Comparison of ENCODE assay signal across 8 cellular contexts in genomic region chr1:65431111-65431705, GRCh38. TPM values are rescaled to one million over a fixed set of nuclear protein-coding genes. Genes with fewer than 3 reads are reported as not detected.
DNase-seq lines count a peak whose midpoint lies in the region; ATAC-seq, FAIRE-seq and TF ChIP-seq lines count a peak whose summit lies in the region.

No MANE protein-coding gene starts in this region.

- peak; percentile 63; the same call in 1 of the 2 replicates for ATAC-seq in HCT116
- ATAC-seq in mucosa of descending colon = peak; percentile 31
- no peak for ATAC-seq in HG02642 (IDR thresholded peaks at IDR 0.05; ENCODE audit: poor library complexity, unreplicated experiment)
- no peak for ATAC-seq in stimulated activated naive CD8-positive, alpha-beta T cell treated with anti-CD3 and anti-CD28 coated beads, Interleukin-15, Interleukin-2, amounts not matched to agents 100 U/mL and 50 U/mL, for 24 hours

- H3K79me2 ChIP-seq in HCT116 (ENCODE audit: insufficient read depth, low read length) = no peaks in the 10 kb centered on the region

- CTCF ChIA-PET in HCT116 (lab: Charles Lee) = interaction anchor here (1.0 to 2.8 kb wide), 6 partner anchors 10 to 256 kb away, joined by 3 to 13 read pairs (median 8); partner anchors contain the start of genes LEPR and LEPROT

- POLR2A ChIA-PET in HCT116 (lab: Charles Lee) = no interaction called here

- no peak overlapping the region for H3K27ac ChIP-seq in HCT116 (ENCODE audit: low read depth, low read length)

- no peak for FAIRE-seq in bronchial epithelial cell (lab: Jason Lieb, UNC)

- H3K4me1 ChIP-seq in HCT116 (ENCODE audit: control insufficient read depth in 1 of 2, insufficient read depth in 2 of 2, low read length in 2 of 2) = peaks cover 0 to 16% of the 10 kb centered on the region in 2 experiments; a peak in 2 of 4 replicates
- no peaks in the 10 kb centered on the region for H3K4me1 ChIP-seq in mucosa of descending colon (ENCODE audit: low read depth)

- peak; percentile 57; the same call in 1 of the 2 replicates for TF ChIP-seq RAD21 in HCT116 (IDR thresholded peaks at IDR 0.05; ENCODE audit: low read depth)

- H3K4me2 ChIP-seq in HCT116 (ENCODE audit: low read length) = no peak overlapping the region

- no peaks in the 10 kb centered on the region for H3K9me3 ChIP-seq in HCT116 (ENCODE audit: control insufficient read depth in 1 of 2, insufficient read depth in 1 of 2, low read depth in 1 of 2, low read length in 2 of 2)
- no peaks in the 10 kb centered on the region for H3K9me3 ChIP-seq in mucosa of descending colon

- DNase-seq in Daoy (ENCODE audit: low read depth) (peak; percentile 14), HCT116 (ENCODE audit: low read depth, low spot score) (no peak), NCI-H2227 (lab: John Stamatoyannopoulos, UW; ENCODE audit: unreplicated experiment) (peak; percentile 58), bronchial epithelial cell (ENCODE audit: low read depth) (no peak), mucosa of descending colon (peak in 1 of 3 donors; percentile 25), H7 (no peak)
- no peak for DNase-seq in stimulated activated naive CD8-positive, alpha-beta T cell treated with anti-CD3 and anti-CD28 coated beads, Interleukin-15, Interleukin-2, amounts not matched to agents 100 U/mL and 50 U/mL, for 24 hours

- BruUV-seq in HCT116 (replicated peaks; lab: Mats Ljungman, UMichigan) = no TSS peak

- intact Hi-C loops in HCT116 (cut with micrococcal nuclease) (loop anchor here (1.0 kb wide), 1 partner anchor 256 kb away; no protein-coding TSS in a partner anchor), mucosa of descending colon (cut with DNase I, micrococcal nuclease) (loop anchor here in 1 of 2 donors (5.0 kb wide), 1 partner anchor 256 kb away; no protein-coding TSS in a partner anchor)

- no peak overlapping the region for H3K9ac ChIP-seq in HCT116 (ENCODE audit: low read length)

- H3K27me3 ChIP-seq in HCT116 (ENCODE audit: insufficient read depth, low read length) = no peaks in the 10 kb centered on the region
- H3K27me3 ChIP-seq in bronchial epithelial cell (ENCODE audit: control insufficient read depth, insufficient read depth, low read length) = no peaks in the 10 kb centered on the region
- no peaks in the 10 kb centered on the region for H3K27me3 ChIP-seq in H7 (ENCODE audit: control insufficient read depth, insufficient read depth, low read length)

- no peaks in the 10 kb centered on the region for H4K20me1 ChIP-seq in HCT116 (ENCODE audit: insufficient read depth)

- no peak for TF ChIP-seq POLR2A in HCT116 (IDR thresholded peaks at IDR 0.05; ENCODE audit: borderline replicate concordance, extremely low read depth, insufficient read depth, insufficient read length)

- TF ChIP-seq CTCF in HCT116 (IDR thresholded peaks at IDR 0.05 in 2 of 3, conservative IDR thresholded peaks at IDR 0.05 in 1 of 3; ENCODE audit: borderline replicate concordance in 1 of 3, insufficient read depth in 1 of 3, low read depth in 2 of 3, low read length in 2 of 3) = peak; percentile 50 to 69 (median 54); a peak in 4 of 6 replicates
- TF ChIP-seq CTCF in bronchial epithelial cell (IDR thresholded peaks at IDR 0.05; ENCODE audit: insufficient read depth, low read length, severe bottlenecking) = peak; percentile 27
- TF ChIP-seq CTCF in mucosa of descending colon (IDR thresholded peaks at IDR 0.05) = no peak

- H3K4me3 ChIP-seq in HCT116 (replicated peaks in 1 of 2; ENCODE audit: low read depth in 1 of 2, low read length in 2 of 2) = no peak overlapping the region
- no peak overlapping the region for H3K4me3 ChIP-seq in bronchial epithelial cell (ENCODE audit: low read depth, low read length)
- no peak overlapping the region for H3K4me3 ChIP-seq in mucosa of descending colon
- H3K4me3 ChIP-seq in H7 (ENCODE audit: insufficient read depth, low read depth, low read length) = no peak overlapping the region

- no peak overlapping the region for H2AFZ ChIP-seq in HCT116 (ENCODE audit: low read depth, low read length, poor library complexity, severe bottlenecking)

- RAD21 ChIA-PET in HCT116 (lab: Charles Lee; ENCODE audit: low non-redundant PET in 1 of 2, low total read pairs in 2 of 2, uncharacterized antibody in 2 of 2, unreplicated experiment in 2 of 2) = interaction anchor here in 1 of 2 experiments (0.9 kb wide), 1 partner anchor 256 kb away, joined by 3 read pairs; no protein-coding TSS in a partner anchor

- peaks cover 0 to 3% of the 10 kb centered on the region in 2 experiments; a peak in 2 of 4 replicates for H3K36me3 ChIP-seq in HCT116 (ENCODE audit: control insufficient read depth in 1 of 2, insufficient read depth in 2 of 2, low read length in 2 of 2)
- H3K36me3 ChIP-seq in bronchial epithelial cell (ENCODE audit: control insufficient read depth, insufficient read depth, low read length) = peaks cover 14% of the 10 kb centered on the region
- H3K36me3 ChIP-seq in mucosa of descending colon (ENCODE audit: low read depth) = no peaks in the 10 kb centered on the region
- H3K36me3 ChIP-seq in H7 (replicated peaks; ENCODE audit: control insufficient read depth, insufficient read depth, low read length) = no peaks in the 10 kb centered on the region

- H3K9me2 ChIP-seq in HCT116 (ENCODE audit: insufficient read depth) = no peaks in the 10 kb centered on the region

TF ChIP-seq in HCT116, 20 proteins besides CTCF, POLR2A, EP300 and RAD21:
- TF ChIP-seq ZBTB33 (IDR thresholded peaks at IDR 0.05; ENCODE audit: extremely low read depth, insufficient replicate concordance, low read length) (no peak), FOSL1 (IDR thresholded peaks at IDR 0.05; ENCODE audit: low read depth) (no peak), TCF7L2 (IDR thresholded peaks at IDR 0.05; ENCODE audit: borderline replicate concordance, extremely low read depth, insufficient read depth, insufficient read length) (no peak), ZNF274 (IDR thresholded peaks at IDR 0.05; ENCODE audit: low read depth, low read length) (no peak), CBX3 (IDR thresholded peaks at IDR 0.05; ENCODE audit: low read depth) (no peak), MAX (IDR thresholded peaks at IDR 0.05) (no peak), YY1 (IDR thresholded peaks at IDR 0.05; ENCODE audit: extremely low read depth, insufficient replicate concordance, low read depth, low read length) (no peak), EGR1 (IDR thresholded peaks at IDR 0.05; ENCODE audit: low read depth) (no peak), REST (IDR thresholded peaks at IDR 0.05; ENCODE audit: low read depth) (no peak), ELF1 (IDR thresholded peaks at IDR 0.05; ENCODE audit: borderline replicate concordance, low read depth) (no peak), ZFX (IDR thresholded peaks at IDR 0.05) (no peak), SRF (IDR thresholded peaks at IDR 0.05; ENCODE audit: low read depth) (no peak)

RNA-seq across cellular contexts. Expression of gene LEPR, which starts 10.7 kb away (rescaled TPM):
- 6.5 and 7.1 TPM in 2 replicates for total RNA-seq in Daoy (2014; rRNA removed; shearing (Covaris generic))
- 6.0 TPM for total RNA-seq in HCT116 (2021; ENCODE audit: unreplicated experiment)
- 2.6 and 2.8 TPM in 2 replicates for polyA plus RNA-seq in HCT116 (2012)
- 9.5 and 15.5 TPM in 2 replicates for total RNA-seq in bronchial epithelial cell
- 1 to 10 TPM; 2.6 to 7.5 (median 4.6) TPM for total RNA-seq in mucosa of descending colon
- total RNA-seq in H7 (2014; rRNA removed; shearing (Covaris generic)) = 7.0 and 9.8 TPM in 2 replicates

RNA-seq across cellular contexts. Expression of gene LEPROT, which starts 10.7 kb away (rescaled TPM):
- 19.9 and 21.3 TPM in 2 replicates for total RNA-seq in Daoy (2014; rRNA removed; shearing (Covaris generic))
- 25.7 TPM for total RNA-seq in HCT116 (2021; ENCODE audit: unreplicated experiment)
- polyA plus RNA-seq in HCT116 (2012) = 10.3 and 12.5 TPM in 2 replicates
- total RNA-seq in bronchial epithelial cell = 27.9 and 37.4 TPM in 2 replicates
- total RNA-seq in mucosa of descending colon = 10 to 100 TPM; 56.4 to 74.8 (median 56.6) TPM
- 26.8 and 27.7 TPM in 2 replicates for total RNA-seq in H7 (2014; rRNA removed; shearing (Covaris generic))

Comparison
In these comparisons a context has a peak if more than half of its experiments do, and no peak if none do; other contexts are left out.
1. DNase-seq: peak in Daoy (single experiment) and NCI-H2227 (single experiment); none in HCT116 (single experiment), bronchial epithelial cell (single experiment), stimulated activated naive CD8-positive, alpha-beta T cell treated with anti-CD3 and anti-CD28 coated beads, Interleukin-15, Interleukin-2, amounts not matched to agents 100 U/mL and 50 U/mL, for 24 hours (single experiment) and H7 (single experiment).
2. ATAC-seq: peak in HCT116 (single experiment) and mucosa of descending colon (single experiment); none in HG02642 (single experiment) and stimulated activated naive CD8-positive, alpha-beta T cell treated with anti-CD3 and anti-CD28 coated beads, Interleukin-15, Interleukin-2, amounts not matched to agents 100 U/mL and 50 U/mL, for 24 hours (single experiment).